ENCODE assay signal across 20 cellular contexts in the genomic region with DNA sequence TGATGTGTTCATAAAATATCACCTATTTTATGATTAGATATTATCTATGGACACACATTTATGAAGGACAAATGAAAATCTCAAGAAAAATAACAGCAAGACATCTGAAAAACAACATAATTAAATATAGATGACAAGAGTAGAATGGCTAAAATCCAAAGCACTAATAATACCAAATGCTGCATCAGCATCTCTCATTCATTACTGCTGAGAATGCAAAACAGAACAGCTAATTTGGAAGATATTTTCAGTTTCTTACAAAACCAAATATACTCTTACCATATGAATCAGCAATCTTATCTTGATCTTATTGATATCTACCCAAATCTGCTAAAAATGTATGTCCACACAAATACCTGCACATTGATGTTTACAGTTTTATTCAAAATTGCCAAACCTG.
DNase-seq lines count a peak whose midpoint lies in the region; TF ChIP-seq lines count a peak whose summit lies in the region.
"Had no signal": no experiment of that assay in that cellular context is flagged by ENCODE, and none has a peak within 500 bp of the region (broad histone marks: within the 10 kb centered on the region; RNA-seq: fewer than 3 reads in every experiment).

No MANE protein-coding gene starts in this region.

- H3K27me3 ChIP-seq in KMS-11 (ENCODE audit: insufficient read depth, low read depth) = no peaks in the 10 kb centered on the region
- H3K27me3 ChIP-seq: BE2C; BLaER1 treated with 17β-estradiol and CSF1 and Interleukin-3, amounts not matched to agents 10 nM and 100 nM had no signal

- no peak overlapping the region for H3K9ac ChIP-seq in KMS-11
- no peak overlapping the region for H3K9ac ChIP-seq in SK-N-MC (ENCODE audit: insufficient read length)
- H3K9ac ChIP-seq: BLaER1 treated with 17β-estradiol and CSF1 and Interleukin-3, amounts not matched to agents 10 nM and 100 nM had no signal

- DNase-seq in NCI-H1105 treated with DMSO at 0.1 percent for 48 hours (lab: John Stamatoyannopoulos, UW) (peak; percentile 22), NCI-H1105 (lab: John Stamatoyannopoulos, UW) (no peak), SK-N-MC (ENCODE audit: low read depth, low spot score) (no peak), SKM-1 (lab: John Stamatoyannopoulos, UW; ENCODE audit: unreplicated experiment) (no peak), NCI-H526 (lab: John Stamatoyannopoulos, UW) (no peak)
- DNase-seq in stimulated activated CD4-positive, alpha-beta T cell treated with anti-CD3 and anti-CD28 coated beads, Interleukin-15, amount 100 ng/mL, for 24 hours = no peak
- DNase-seq: ACHN; AML-193; BE2C; CD4-positive, alpha-beta T cell; CD8-positive, alpha-beta memory T cell; DMS 273 treated with DMSO at 0.1 percent for 48 hours; DMS79; GF-D8; GOT3; HFFc6 had no signal

- no peaks in the 10 kb centered on the region for H3K79me2 ChIP-seq in KMS-11 (ENCODE audit: insufficient read depth, low read depth)

- no peak overlapping the region for H2AFZ ChIP-seq in KMS-11 (ENCODE audit: low read depth)

- H3K27ac ChIP-seq in KMS-11 = no peak overlapping the region
- H3K27ac ChIP-seq in SK-N-MC = peak overlapping the region; percentile 60; the same call in 1 of the 2 replicates
- H3K27ac ChIP-seq: 22Rv1; BLaER1 treated with 17β-estradiol and CSF1 and Interleukin-3, amounts not matched to agents 10 nM and 100 nM had no signal

- no peak overlapping the region for H3K4me3 ChIP-seq in KMS-11 (IDR thresholded peaks at IDR 0.05; ENCODE audit: insufficient read depth, low read depth, low read length)
- H3K4me3 ChIP-seq in SK-N-MC = no peak overlapping the region; the same call in 1 of the 2 replicates
- H3K4me3 ChIP-seq: BLaER1 treated with 17β-estradiol and CSF1 and Interleukin-3, amounts not matched to agents 10 nM and 100 nM; HAP-1 had no signal

- no peaks in the 10 kb centered on the region for H3K36me3 ChIP-seq in KMS-11 (ENCODE audit: insufficient read depth)
- no peaks in the 10 kb centered on the region for H3K36me3 ChIP-seq in SK-N-MC (ENCODE audit: insufficient read depth, low read length)
- H3K36me3 ChIP-seq: BE2C; BLaER1 treated with 17β-estradiol and CSF1 and Interleukin-3, amounts not matched to agents 10 nM and 100 nM; HAP-1 had no signal

- no peaks in the 10 kb centered on the region for H3K9me3 ChIP-seq in SK-N-MC (ENCODE audit: low read depth, low read length)
- H3K9me3 ChIP-seq: BE2C, HAP-1 had no signal

- no peaks in the 10 kb centered on the region for H4K20me1 ChIP-seq in KMS-11 (ENCODE audit: insufficient read depth)
- H4K20me1 ChIP-seq: BLaER1 treated with 17β-estradiol and CSF1 and Interleukin-3, amounts not matched to agents 10 nM and 100 nM had no signal

- H3K4me1 ChIP-seq in KMS-11 (ENCODE audit: low read depth, poor library complexity, severe bottlenecking) = peaks cover 27% of the 10 kb centered on the region
- H3K4me1 ChIP-seq: BE2C, HAP-1 had no signal

- TF ChIP-seq CTCF in KMS-11 (conservative IDR thresholded peaks at IDR 0.05; ENCODE audit: low read depth, low read length) = no peak

- H3K4me2 ChIP-seq in KMS-11 = peak overlapping the region; percentile 36; the same call in 1 of the 2 replicates
